14 cellular contexts compared by ENCODE assay signal in genomic region chr19:33684550-33685303, GRCh38.
DNase-seq lines count a peak whose midpoint lies in the region; ATAC-seq and TF ChIP-seq lines count a peak whose summit lies in the region.
"Had no signal": no experiment of that assay in that cellular context is flagged by ENCODE, and none has a peak within 500 bp of the region (broad histone marks: within the 10 kb centered on the region; RNA-seq: fewer than 3 reads in every experiment).

No MANE protein-coding gene starts in this region.

- DNase-seq in NCI-H1417 (lab: John Stamatoyannopoulos, UW) (peak in 2 of 3 experiments; percentile 39 to 43), NCI-H1417 treated with DMSO at 0.1 percent for 48 hours (lab: John Stamatoyannopoulos, UW) (no peak), NCI-H2227 (lab: John Stamatoyannopoulos, UW; ENCODE audit: unreplicated experiment) (peak; percentile 80), endodermal cell (no peak), posterior cingulate gyrus (peak in 6 of 10 donors; percentile 14 to 91 (median 50)), LoVo (ENCODE audit: low spot score) (no peak)
- DNase-seq: activated CD8-positive, alpha-beta memory T cell treated with anti-CD3 and anti-CD28 coated beads, Interleukin-2, amount 10 ng/mL, durations not matched to agents 7 days and 5 days; central memory CD4-positive, alpha-beta T cell; hippocampal formation had no signal

- H3K4me3 Mint-ChIP-seq in endodermal cell = peak overlapping the region; percentile 14
- H3K4me3 Mint-ChIP-seq: activated CD8-positive, alpha-beta memory T cell treated with anti-CD3 and anti-CD28 coated beads, Interleukin-2, amount 10 ng/mL, durations not matched to agents 7 days and 5 days; activated naive CD4-positive, alpha-beta T cell treated with anti-CD3 and anti-CD28 coated beads, Interleukin-2, amount 50 U/mL, for 24 hours had no signal

- H3K27ac Mint-ChIP-seq in endodermal cell = no peak overlapping the region
- H3K27ac Mint-ChIP-seq: activated CD8-positive, alpha-beta memory T cell treated with anti-CD3 and anti-CD28 coated beads, Interleukin-2, amount 10 ng/mL, durations not matched to agents 7 days and 5 days; activated naive CD4-positive, alpha-beta T cell treated with anti-CD3 and anti-CD28 coated beads, Interleukin-2, amount 50 U/mL, for 24 hours had no signal

- H3K9ac ChIP-seq in endodermal cell (ENCODE audit: extremely low read depth, low read length, poor library complexity, severe bottlenecking) = no peak overlapping the region

- no peak for TF ChIP-seq CTCF in endodermal cell (conservative IDR thresholded peaks at IDR 0.05)

- WGBS in endodermal cell (ENCODE audit: insufficient coverage in 1 of 2, insufficient read length in 1 of 2), 2 experiments = 41 to 42% methylated on average over 38 to 42 of the region's 42 CpGs

- H3K4me1 Mint-ChIP-seq in endodermal cell = peaks cover 2% of the 10 kb centered on the region
- H3K4me1 Mint-ChIP-seq: activated CD8-positive, alpha-beta memory T cell treated with anti-CD3 and anti-CD28 coated beads, Interleukin-2, amount 10 ng/mL, durations not matched to agents 7 days and 5 days; activated naive CD4-positive, alpha-beta T cell treated with anti-CD3 and anti-CD28 coated beads, Interleukin-2, amount 50 U/mL, for 24 hours had no signal

- H3K4me3 ChIP-seq in endodermal cell (ENCODE audit: low read length) = no peak overlapping the region
- H3K4me3 ChIP-seq: ovary had no signal

- no peaks in the 10 kb centered on the region for H3K9me3 ChIP-seq in endodermal cell (ENCODE audit: control insufficient read depth, low read length)
- H3K9me3 ChIP-seq: Caco-2, ovary had no signal

- H3K27me3 Mint-ChIP-seq in endodermal cell (ENCODE audit: insufficient read depth) = peaks cover 7% of the 10 kb centered on the region

- H3K27me3 ChIP-seq in endodermal cell (ENCODE audit: control insufficient read depth, insufficient read depth, low read length, poor library complexity, severe bottlenecking) = peaks cover 25% of the 10 kb centered on the region
- H3K27me3 ChIP-seq: ovary had no signal

- H3K36me3 Mint-ChIP-seq in endodermal cell (ENCODE audit: low read depth) = no peaks in the 10 kb centered on the region
- H3K36me3 Mint-ChIP-seq: activated CD8-positive, alpha-beta memory T cell treated with anti-CD3 and anti-CD28 coated beads, Interleukin-2, amount 10 ng/mL, durations not matched to agents 7 days and 5 days; activated naive CD4-positive, alpha-beta T cell treated with anti-CD3 and anti-CD28 coated beads, Interleukin-2, amount 50 U/mL, for 24 hours had no signal

- H3K4me1 ChIP-seq in endodermal cell (ENCODE audit: control insufficient read depth, insufficient read depth, low read length) = no peaks in the 10 kb centered on the region
- H3K4me1 ChIP-seq: Caco-2 had no signal

- no peaks in the 10 kb centered on the region for H3K9me3 Mint-ChIP-seq in endodermal cell
- H3K9me3 Mint-ChIP-seq: activated naive CD4-positive, alpha-beta T cell treated with anti-CD3 and anti-CD28 coated beads, Interleukin-2, amount 50 U/mL, for 24 hours had no signal

- ATAC-seq in HG02763 (IDR thresholded peaks at IDR 0.05; ENCODE audit: unreplicated experiment) = no peak
- no peak for ATAC-seq in GM18511 (IDR thresholded peaks at IDR 0.05; ENCODE audit: unreplicated experiment)
- ATAC-seq: activated CD8-positive, alpha-beta memory T cell treated with anti-CD3 and anti-CD28 coated beads, Interleukin-2, amount 10 ng/mL, durations not matched to agents 7 days and 5 days had no signal

- peak overlapping the region; percentile 57 for H3K27ac ChIP-seq in endodermal cell (ENCODE audit: low read depth, low read length)
- H3K27ac ChIP-seq: ovary had no signal

- no peaks in the 10 kb centered on the region for H3K36me3 ChIP-seq in endodermal cell (ENCODE audit: control insufficient read depth, insufficient read depth, low read length)
- H3K36me3 ChIP-seq: ovary had no signal

- intact Hi-C loops in posterior cingulate gyrus (cut with DNase I) = no loop called here

Comparison
In these comparisons a context has a peak if more than half of its experiments do, and no peak if none do; other contexts are left out.
1. DNase-seq: peak in NCI-H1417 (2 of 3), NCI-H2227 (single experiment) and posterior cingulate gyrus (6 of 10); none in NCI-H1417 treated with DMSO at 0.1 percent for 48 hours (single experiment), endodermal cell (single experiment) and LoVo (single experiment).